Comparison of ENCODE assay signal across 13 cellular contexts in genomic region chr19:55372316-55373081, GRCh38. TPM values are rescaled to one million over a fixed set of nuclear protein-coding genes. Genes with fewer than 3 reads are reported as not detected.
A peak's percentile ranks its signal among the peaks of the same experiment; 100 is the strongest.
DNase-seq lines count a peak whose midpoint lies in the region; TF ChIP-seq lines count a peak whose summit lies in the region.
"Had no signal": no experiment of that assay in that cellular context is flagged by ENCODE, and none has a peak within 500 bp of the region (broad histone marks: within the 10 kb centered on the region; RNA-seq: fewer than 3 reads in every experiment).

No MANE protein-coding gene starts in this region.

- DNase-seq in A172 (ENCODE audit: low spot score) (peak; percentile 69), GM10266 (ENCODE audit: extremely low spot score) (peak; percentile 34), SW480 (ENCODE audit: low spot score) (peak; percentile 54), glomerular visceral epithelial cell (ENCODE audit: extremely low spot score) (peak; percentile 93), NCI-H2081 (lab: John Stamatoyannopoulos, UW) (no peak), epidermal melanocyte (ENCODE audit: insufficient read length, low spot score) (no peak), HPDE6-E6E7 (ENCODE audit: extremely low spot score) (no peak), ureter (ENCODE audit: low spot score) (no peak)
- DNase-seq: BE2C, Karpas-422, WERI-Rb-1 had no signal

- TF ChIP-seq CTCF in GM10266 (IDR thresholded peaks at IDR 0.05; ENCODE audit: control insufficient read depth, insufficient read depth, low read depth, missing control alignments), result no peak

RNA-seq across cellular contexts. Expression of gene IL11, which starts 2.2 kb away (rescaled TPM):
- 8.4 and 9.4 TPM in 2 replicates for total RNA-seq in A172 (2014; rRNA removed; shearing (Covaris generic))
- total RNA-seq in ureter, result not detected
- total RNA-seq: left lobe of liver had no signal

RNA-seq across cellular contexts. Expression of gene TMEM190, which starts 4.1 kb away (rescaled TPM):
- not detected in 2 replicates for total RNA-seq in A172 (2014; rRNA removed; shearing (Covaris generic))
- not detected for total RNA-seq in ureter
- total RNA-seq: frontal cortex, left lobe of liver had no signal

RNA-seq across cellular contexts. Expression of gene GARIN5B, which starts 9.4 kb away (rescaled TPM):
- not detected in 2 replicates for total RNA-seq in A172 (2014; rRNA removed; shearing (Covaris generic))
- not detected for total RNA-seq in ureter
- total RNA-seq: frontal cortex, left lobe of liver had no signal

RNA-seq across cellular contexts. Expression of gene TMEM238, which starts 11.6 kb away (rescaled TPM):
- 1.2 TPM in 1 of 2 replicates, not detected in the other for total RNA-seq in A172 (2014; rRNA removed; shearing (Covaris generic))
- total RNA-seq in ureter, result 20.8 TPM

RNA-seq across cellular contexts. Expression of gene RPL28, which starts 13.2 kb away (rescaled TPM):
- total RNA-seq in A172 (2014; rRNA removed; shearing (Covaris generic)), result 453 and 647 TPM in 2 replicates
- total RNA-seq in ureter, result 2,509 TPM

Comparison
In these comparisons a context has a peak if more than half of its experiments do, and no peak if none do; other contexts are left out.
1. DNase-seq: peak in A172 (single experiment), GM10266 (single experiment), SW480 (single experiment) and glomerular visceral epithelial cell (single experiment); none in NCI-H2081 (0 of 2), epidermal melanocyte (single experiment), HPDE6-E6E7 (single experiment) and ureter (single experiment).